ENCODE assay signal across 15 cellular contexts in genomic region chr4:160848901-160849735, GRCh38.
A peak's percentile ranks its signal among the peaks of the same experiment; 100 is the strongest.
DNase-seq lines count a peak whose midpoint lies in the region; TF ChIP-seq lines count a peak whose summit lies in the region.
"Had no signal": no experiment of that assay in that cellular context is flagged by ENCODE, and none has a peak within 500 bp of the region (broad histone marks: within the 10 kb centered on the region; RNA-seq: fewer than 3 reads in every experiment).

No MANE protein-coding gene starts in this region.

- H3K27me3 ChIP-seq in Karpas-422 (ENCODE audit: low read length): no peaks in the 10 kb centered on the region

- H3K79me2 ChIP-seq in Karpas-422 (ENCODE audit: low read length): no peaks in the 10 kb centered on the region

- H3K9ac ChIP-seq in Karpas-422 (ENCODE audit: low read length): no peak overlapping the region

- H3K9me2 ChIP-seq in Karpas-422 (replicated peaks; ENCODE audit: insufficient read depth, low read length): no peaks in the 10 kb centered on the region

- peaks cover 47% of the 10 kb centered on the region for H3K9me3 ChIP-seq in Karpas-422 (ENCODE audit: low read length)
- H3K9me3 ChIP-seq: mucosa of descending colon, psoas muscle had no signal

- H3K4me2 ChIP-seq in Karpas-422 (ENCODE audit: low read depth, low read length, poor library complexity, severe bottlenecking): no peak overlapping the region

- no peak for TF ChIP-seq CTCF in AG10803 (conservative IDR thresholded peaks at IDR 0.05; ENCODE audit: low read length)

- H4K20me1 ChIP-seq in Karpas-422 (ENCODE audit: insufficient read depth, low read depth, low read length): no peaks in the 10 kb centered on the region

- H3K4me3 ChIP-seq in AG10803 (ENCODE audit: low read length) (no peak overlapping the region), Karpas-422 (ENCODE audit: low read length) (no peak overlapping the region)
- H3K4me3 ChIP-seq: mucosa of descending colon, psoas muscle had no signal

- H3K27ac ChIP-seq in Karpas-422 (ENCODE audit: low read length): no peak overlapping the region
- H3K27ac ChIP-seq: psoas muscle had no signal

- 0 out of 2 replicates have a peak overlapping the region, but pooled peaks have one; percentile 20 for H2AFZ ChIP-seq in Karpas-422 (ENCODE audit: low read length)

- no peaks in the 10 kb centered on the region for H3K36me3 ChIP-seq in Karpas-422 (ENCODE audit: insufficient read depth, low read length)

- no peaks in the 10 kb centered on the region for H3K4me1 ChIP-seq in Karpas-422 (ENCODE audit: low read length)
- H3K4me1 ChIP-seq: psoas muscle had no signal

- DNase-seq in AG10803 (ENCODE audit: low read depth): peak; percentile 3
- DNase-seq in Karpas-422: no peak
- peak; percentile 20 for DNase-seq in brain pericyte (ENCODE audit: low read depth, low spot score)
- peak; percentile 34 for DNase-seq in myocyte (ENCODE audit: low read depth)
- DNase-seq in NCI-H187 treated with DMSO at 0.1 percent for 48 hours (lab: John Stamatoyannopoulos, UW): no peak
- no peak for DNase-seq in activated T-cell treated with anti-CD3 and anti-CD28 coated beads for 4 hours
- DNase-seq in DMS 273 treated with DMSO at 0.1 percent for 48 hours (lab: John Stamatoyannopoulos, UW): no peak
- DNase-seq in NOMO-1 (lab: John Stamatoyannopoulos, UW; ENCODE audit: unreplicated experiment in 2 of 2): no peak
- DNase-seq: activated CD8-positive, alpha-beta T cell treated with anti-CD3 and anti-CD28 coated beads, Interleukin-2, amount 10 ng/mL, durations not matched to agents 7 days and 5 days; mucosa of descending colon; NCI-H510A treated with DMSO at 0.1 percent for 48 hours; psoas muscle; SHP77; stimulated activated CD4-positive, alpha-beta T cell treated with anti-CD3 and anti-CD28 coated beads, Interleukin-4, amount 100 ng/mL, for 24 hours; stimulated activated naive CD4-positive, alpha-beta T cell treated with Interleukin-2 at 50 U/mL for 16 hours had no signal

Comparison
In these comparisons a context has a peak if more than half of its experiments do, and no peak if none do; other contexts are left out.
1. DNase-seq: peak in AG10803 (single experiment), brain pericyte (single experiment) and myocyte (single experiment); none in Karpas-422 (single experiment), NCI-H187 treated with DMSO at 0.1 percent for 48 hours (single experiment), activated T-cell treated with anti-CD3 and anti-CD28 coated beads for 4 hours (single experiment), DMS 273 treated with DMSO at 0.1 percent for 48 hours (single experiment) and NOMO-1 (0 of 2).